Comparison of ENCODE assay signal across 15 cellular contexts in the genomic region with DNA sequence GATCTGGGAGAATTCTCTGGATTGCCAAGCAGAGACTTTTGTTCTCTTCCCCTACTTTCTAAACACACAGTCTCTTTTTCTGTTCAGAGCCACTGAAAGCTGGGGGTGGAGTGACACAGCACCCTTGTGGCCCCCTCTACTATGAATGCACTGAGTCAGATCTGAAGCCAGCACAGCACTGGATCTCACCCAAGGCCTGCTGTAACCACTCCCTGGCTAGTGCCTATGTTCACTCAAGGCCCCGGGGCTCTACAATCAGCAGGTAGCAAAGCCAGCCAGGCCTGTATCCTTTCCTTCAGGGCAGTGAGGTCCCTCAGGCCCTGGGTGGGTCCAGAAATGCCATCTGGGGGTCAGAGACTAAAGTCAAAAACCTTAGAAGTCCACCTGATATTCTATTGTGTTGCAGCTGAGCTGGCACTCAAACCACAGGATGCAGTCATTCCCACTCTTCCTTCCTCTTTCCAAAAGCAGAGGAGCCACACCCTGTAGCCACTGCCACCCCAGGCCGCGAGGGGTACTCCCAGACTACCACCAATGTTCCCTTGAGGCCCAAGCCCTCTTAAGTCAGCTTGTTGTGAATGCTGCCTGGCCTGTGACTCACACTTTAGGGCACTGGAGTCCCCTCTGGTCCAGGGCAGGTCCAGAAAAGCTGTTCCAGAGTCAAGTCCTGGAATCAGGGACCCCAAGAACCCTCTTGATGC.
DNase-seq lines count a peak whose midpoint lies in the region; TF ChIP-seq lines count a peak whose summit lies in the region.
"Had no signal": no experiment of that assay in that cellular context is flagged by ENCODE, and none has a peak within 500 bp of the region (broad histone marks: within the 10 kb centered on the region; RNA-seq: fewer than 3 reads in every experiment).

No MANE protein-coding gene starts in this region.

- H3K27me3 ChIP-seq in adipocyte (replicated peaks; ENCODE audit: control insufficient read depth, insufficient read depth, low read length), result no peaks in the 10 kb centered on the region
- H3K27me3 ChIP-seq in mesendoderm (ENCODE audit: insufficient read depth, low read length, poor library complexity), result no peaks in the 10 kb centered on the region
- H3K27me3 ChIP-seq: esophagus squamous epithelium, right lobe of liver, testis had no signal

- no peaks in the 10 kb centered on the region for H3K9me3 ChIP-seq in adipocyte (ENCODE audit: control insufficient read depth, low read length)
- H3K9me3 ChIP-seq: esophagus squamous epithelium, right lobe of liver, testis had no signal

- no peaks in the 10 kb centered on the region for H3K79me1 ChIP-seq in mesendoderm (ENCODE audit: low read length)

- peak; percentile 71 for DNase-seq in ELR (ENCODE audit: low read depth)
- DNase-seq in NB4 (ENCODE audit: low read depth), result peak; percentile 89
- peak; percentile 52 for DNase-seq in adipocyte (ENCODE audit: low read depth)
- no peak for DNase-seq in mesendoderm
- DNase-seq in HEK293T (ENCODE audit: extremely low spot score), result no peak
- DNase-seq in hippocampal formation (lab: John Stamatoyannopoulos, UW), result no peak
- DNase-seq in activated CD4-positive, alpha-beta T cell treated with anti-CD3 and anti-CD28 coated beads, Interleukin-2, amount 50 U/mL, for 1 hour, result no peak
- DNase-seq in NCI-H1048 (lab: John Stamatoyannopoulos, UW), result no peak
- DNase-seq: activated CD4-positive, alpha-beta T cell treated with anti-CD3 and anti-CD28 coated beads, Interleukin-2, amount 50 U/mL, for 4 hours; activated gamma-delta T cell; caudate nucleus; esophagus squamous epithelium; NCI-H1417; right lobe of liver; testis had no signal

- H3K56ac ChIP-seq in mesendoderm (ENCODE audit: low read length), result peak overlapping the region; percentile 64

- peak overlapping the region; percentile 53 for H3K18ac ChIP-seq in mesendoderm (ENCODE audit: low read length)

- no peak overlapping the region for H3K27ac ChIP-seq in mesendoderm (ENCODE audit: low read depth, low read length)
- H3K27ac ChIP-seq: esophagus squamous epithelium, right lobe of liver, testis had no signal

- H3K79me2 ChIP-seq in mesendoderm (ENCODE audit: control insufficient read depth, insufficient read depth, low read length), result no peaks in the 10 kb centered on the region

- peak overlapping the region; percentile 41 for H4K8ac ChIP-seq in mesendoderm (ENCODE audit: low read depth, low read length)

- no CpG with 5 or more reads among the region's 3 CpGs for WGBS in mesendoderm (ENCODE audit: extremely low coverage, insufficient coverage, low lambda C conversion rate)

- peaks cover 38% of the 10 kb centered on the region for H3K4me1 ChIP-seq in adipocyte (ENCODE audit: control insufficient read depth, insufficient read depth, low read length)
- no peaks in the 10 kb centered on the region for H3K4me1 ChIP-seq in mesendoderm (ENCODE audit: control insufficient read depth, low read depth, low read length)
- H3K4me1 ChIP-seq: esophagus squamous epithelium, right lobe of liver, testis had no signal

- H2BK15ac ChIP-seq in mesendoderm (replicated peaks; ENCODE audit: low read depth), result no peak overlapping the region

- H3K4me3 ChIP-seq in NB4 (ENCODE audit: low read depth, low read length) (no peak overlapping the region), adipocyte (ENCODE audit: low read length) (no peak overlapping the region), mesendoderm (ENCODE audit: low read length) (no peak overlapping the region)
- H3K4me3 ChIP-seq: esophagus squamous epithelium, right lobe of liver, testis had no signal

- H3K23ac ChIP-seq in mesendoderm (ENCODE audit: low read length), result no peak overlapping the region

- H3K36me3 ChIP-seq in adipocyte (ENCODE audit: control insufficient read depth, insufficient read depth, low read length, severe bottlenecking) (no peaks in the 10 kb centered on the region), mesendoderm (ENCODE audit: control insufficient read depth, insufficient read depth, low read length) (no peaks in the 10 kb centered on the region)
- H3K36me3 ChIP-seq: esophagus squamous epithelium, right lobe of liver had no signal

- TF ChIP-seq CTCF in NB4 (IDR thresholded peaks at IDR 0.05; ENCODE audit: low read depth, low read length), result no peak

- POLR2A ChIA-PET in HEK293T (lab: Yijun Ruan, JAX), result no interaction called here

- TF ChIP-seq POLR2A in NB4 (IDR thresholded peaks at IDR 0.05; ENCODE audit: extremely low read depth, insufficient read length), result no peak

- peak overlapping the region; percentile 28 for H3K9ac ChIP-seq in adipocyte (ENCODE audit: low read length)
- no peak overlapping the region for H3K9ac ChIP-seq in mesendoderm (ENCODE audit: low read length)

- H2AK5ac ChIP-seq in mesendoderm (ENCODE audit: low read length), result no peak overlapping the region

- H2BK120ac ChIP-seq in mesendoderm (ENCODE audit: low read depth, low read length), result no peak overlapping the region

- CTCF ChIA-PET in HEK293T (lab: Yijun Ruan, JAX), result no interaction called here

- H4K5ac ChIP-seq in mesendoderm (ENCODE audit: low read length), result no peak overlapping the region

- peak overlapping the region; percentile 18 for H3K4ac ChIP-seq in mesendoderm (ENCODE audit: low read depth, low read length)

- no peak overlapping the region for H3K4me2 ChIP-seq in mesendoderm (ENCODE audit: low read length)

- peak overlapping the region; percentile 87 for H2BK5ac ChIP-seq in mesendoderm (ENCODE audit: low read length)

TF ChIP-seq in HEK293T, 16 proteins besides CTCF, POLR2A, EP300 and RAD21:
- no peak for TF ChIP-seq TARDBP (IDR thresholded peaks at IDR 0.05)
- no peak for TF ChIP-seq BHLHE40 (IDR thresholded peaks at IDR 0.05; ENCODE audit: borderline replicate concordance)
- no peak for TF ChIP-seq NFRKB (IDR thresholded peaks at IDR 0.05)
- TF ChIP-seq FOXM1 (IDR thresholded peaks at IDR 0.05; ENCODE audit: borderline replicate concordance), result no peak
- no peak for TF ChIP-seq L3MBTL2 (conservative IDR thresholded peaks at IDR 0.05)
- TF ChIP-seq, protein P1, sequence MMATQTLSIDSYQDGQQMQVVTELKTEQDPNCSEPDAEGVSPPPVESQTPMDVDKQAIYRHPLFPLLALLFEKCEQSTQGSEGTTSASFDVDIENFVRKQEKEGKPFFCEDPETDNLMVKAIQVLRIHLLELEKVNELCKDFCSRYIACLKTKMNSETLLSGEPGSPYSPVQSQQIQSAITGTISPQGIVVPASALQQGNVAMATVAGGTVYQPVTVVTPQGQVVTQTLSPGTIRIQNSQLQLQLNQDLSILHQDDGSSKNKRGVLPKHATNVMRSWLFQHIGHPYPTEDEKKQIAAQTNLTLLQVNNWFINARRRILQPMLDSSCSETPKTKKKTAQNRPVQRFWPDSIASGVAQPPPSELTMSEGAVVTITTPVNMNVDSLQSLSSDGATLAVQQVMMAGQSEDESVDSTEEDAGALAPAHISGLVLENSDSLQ (IDR thresholded peaks at IDR 0.05), result no peak
- TF ChIP-seq FOXK2 (IDR thresholded peaks at IDR 0.05), result no peak
- no peak for TF ChIP-seq ELF4 (IDR thresholded peaks at IDR 0.05)
- TF ChIP-seq LEF1 (IDR thresholded peaks at IDR 0.05; ENCODE audit: borderline replicate concordance), result no peak
- TF ChIP-seq HDGF (IDR thresholded peaks at IDR 0.05; ENCODE audit: borderline replicate concordance), result no peak
- TF ChIP-seq ZNF384 (IDR thresholded peaks at IDR 0.05), result no peak
- no peak for TF ChIP-seq CTBP1 (IDR thresholded peaks at IDR 0.05; ENCODE audit: borderline replicate concordance)
- TF ChIP-seq FOXA1 (IDR thresholded peaks at IDR 0.05), result no peak
- no peak for TF ChIP-seq ARNT (IDR thresholded peaks at IDR 0.05)
- TF ChIP-seq SP1 (IDR thresholded peaks at IDR 0.05), result no peak

Comparison
In these comparisons a context has a peak if more than half of its experiments do, and no peak if none do; other contexts are left out.
1. DNase-seq: peak in ELR (single experiment), NB4 (single experiment) and adipocyte (single experiment); none in mesendoderm (single experiment), HEK293T (single experiment), hippocampal formation (0 of 2), activated CD4-positive, alpha-beta T cell treated with anti-CD3 and anti-CD28 coated beads, Interleukin-2, amount 50 U/mL, for 1 hour (single experiment) and NCI-H1048 (single experiment).